In the genomic region with DNA sequence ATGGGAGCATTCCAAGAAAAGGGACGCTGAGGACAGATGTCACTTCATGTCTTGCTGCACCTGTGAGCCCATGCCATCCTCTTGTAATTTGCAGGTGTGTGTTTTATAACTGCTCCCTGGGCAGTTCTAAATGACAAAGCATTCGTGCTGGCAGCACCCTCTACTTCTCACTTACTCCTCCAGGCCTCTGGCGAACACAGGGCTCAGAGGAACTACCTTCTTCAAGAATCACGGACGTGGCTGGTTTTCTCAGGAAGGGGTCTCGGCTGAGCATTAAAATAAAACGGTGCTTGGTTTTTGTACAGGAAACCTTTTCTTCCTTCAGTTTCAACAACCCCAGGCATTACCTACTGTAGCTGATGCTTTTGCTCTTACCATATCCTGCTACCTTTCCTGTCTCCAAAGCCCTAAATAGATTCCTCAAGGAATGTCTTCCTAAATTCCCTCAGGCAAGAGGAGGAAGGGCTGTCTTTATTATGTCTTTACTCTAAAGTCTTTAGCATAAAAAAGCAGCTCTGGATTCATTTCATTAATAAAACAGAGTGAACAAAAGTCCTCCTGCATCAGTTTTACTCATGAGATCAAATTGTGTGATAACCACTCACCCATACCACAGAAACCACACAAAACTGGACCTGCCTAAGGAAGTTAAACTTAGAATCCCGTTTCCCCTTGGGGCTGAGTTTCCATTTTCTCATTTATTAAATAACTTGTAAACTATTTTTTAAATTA, we compare ENCODE assay signal across 11 cellular contexts.
DNase-seq lines count a peak whose midpoint lies in the region; TF ChIP-seq lines count a peak whose summit lies in the region.
"Had no signal": no experiment of that assay in that cellular context is flagged by ENCODE, and none has a peak within 500 bp of the region (broad histone marks: within the 10 kb centered on the region; RNA-seq: fewer than 3 reads in every experiment).

No MANE protein-coding gene starts in this region.

- H3K36me3 Mint-ChIP-seq in H9 (ENCODE audit: insufficient read depth in 1 of 3, low read depth in 3 of 3), result peaks cover 0 to 8% (median 0%) of the 10 kb centered on the region in 3 experiments; a peak in 2 of 7 replicates

- H3K9me3 Mint-ChIP-seq in H9, result peaks cover 9 to 12% of the 10 kb centered on the region in 2 experiments
- H3K9me3 Mint-ChIP-seq: activated T-cell treated with anti-CD3 and anti-CD28 coated beads, Interleukin-2, amount 50 U/mL, for 4 hours had no signal

- no peak overlapping the region for H3K4ac ChIP-seq in H9 (ENCODE audit: low read depth, low read length)

- H3K4me1 Mint-ChIP-seq in H9, result peaks cover 10 to 16% of the 10 kb centered on the region in 2 experiments

- H3K56ac ChIP-seq in H9 (ENCODE audit: insufficient read length, low read depth, low read length), result no peak overlapping the region

- H3K14ac ChIP-seq in H9 (ENCODE audit: insufficient read depth, low read length), result no peak overlapping the region

- DNase-seq in H9 (peak; percentile 51), NOMO-1 (lab: John Stamatoyannopoulos, UW; ENCODE audit: unreplicated experiment in 2 of 2) (peak; percentile 22 to 44), astrocyte of the cerebellum (ENCODE audit: low read depth) (peak; percentile 59), renal cortical epithelial cell (ENCODE audit: low read depth) (peak; percentile 56), G401 (ENCODE audit: low spot score) (no peak), H7 (no peak), NCI-H1417 (lab: John Stamatoyannopoulos, UW) (no peak)
- DNase-seq: activated T-cell treated with anti-CD3 and anti-CD28 coated beads, Interleukin-2, amount 50 U/mL, for 4 hours; brain microvascular endothelial cell; NCI-H1930; stimulated activated CD4-positive, alpha-beta T cell treated with anti-CD3 and anti-CD28 coated beads, Interleukin-4, amount 100 ng/mL, for 4 hours had no signal

- H3K27me3 Mint-ChIP-seq in H9 (ENCODE audit: low read depth), result peaks cover 4% of the 10 kb centered on the region; the same call in 1 of the 2 replicates

- no peak overlapping the region for H2BK120ac ChIP-seq in H9 (ENCODE audit: low read depth, low read length, poor library complexity, severe bottlenecking)

- H2BK5ac ChIP-seq in H9 (ENCODE audit: insufficient read length, low read length), result no peak overlapping the region

- no peak overlapping the region for H3K4me2 ChIP-seq in H9 (ENCODE audit: insufficient read depth, insufficient read length, low read length)

- no peak overlapping the region for H2BK15ac ChIP-seq in H9 (ENCODE audit: low read depth, low read length)

- no CpG with 5 or more reads among the region's 8 CpGs for WGBS in H9 (ENCODE audit: extremely low coverage, insufficient read length, low lambda C conversion rate)

- H3K27ac ChIP-seq in H9 (ENCODE audit: insufficient read length, low read depth, low read length), result no peak overlapping the region
- H3K27ac ChIP-seq: brain microvascular endothelial cell had no signal

- TF ChIP-seq CTCF in H9 (conservative IDR thresholded peaks at IDR 0.05) (no peak), astrocyte of the cerebellum (IDR thresholded peaks at IDR 0.05; ENCODE audit: low read depth, low read length, missing control alignments) (no peak)

- no peaks in the 10 kb centered on the region for H3K27me3 ChIP-seq in H9 (ENCODE audit: insufficient read depth, low read length)
- H3K27me3 ChIP-seq in H7 (ENCODE audit: control insufficient read depth, insufficient read depth, low read length), result no peaks in the 10 kb centered on the region
- H3K27me3 ChIP-seq: brain microvascular endothelial cell had no signal

- no peak overlapping the region for H2BK12ac ChIP-seq in H9 (ENCODE audit: insufficient read length, low read depth, low read length)

- H2AK5ac ChIP-seq in H9 (ENCODE audit: insufficient read length, low read length), result no peak overlapping the region

- no peak overlapping the region for H2BK20ac ChIP-seq in H9 (ENCODE audit: low read depth, low read length, poor library complexity, severe bottlenecking)

- in situ Hi-C loops in astrocyte of the cerebellum (cut with HindIII; ENCODE audit: low sequenced_read_pairs), result no loop called here
- in situ Hi-C loops in G401 (cut with HindIII; ENCODE audit: low sequenced_read_pairs), result no loop called here

- H4K20me1 ChIP-seq in H9 (ENCODE audit: control insufficient read depth, insufficient read depth, insufficient read length), result no peaks in the 10 kb centered on the region

- H3K36me3 ChIP-seq in H7 (replicated peaks; ENCODE audit: control insufficient read depth, insufficient read depth, low read length), result no peaks in the 10 kb centered on the region
- H3K36me3 ChIP-seq: brain microvascular endothelial cell had no signal

- no peak overlapping the region for H3K9ac ChIP-seq in H9 (ENCODE audit: extremely low read depth, insufficient read length, low read length)

- no peak overlapping the region for H3T11ph ChIP-seq in H9 (ENCODE audit: low read length)

- no peak overlapping the region for H2AFZ ChIP-seq in H9 (ENCODE audit: low read length)

- no peak overlapping the region for H3K4me3 ChIP-seq in astrocyte of the cerebellum (ENCODE audit: low read depth, low read length)
- no peak overlapping the region for H3K4me3 ChIP-seq in H7 (ENCODE audit: insufficient read depth, low read depth, low read length)

- no peaks in the 10 kb centered on the region for H3K79me2 ChIP-seq in H9 (ENCODE audit: insufficient read depth, low read length)

- H3K23ac ChIP-seq in H9 (ENCODE audit: insufficient read length, low read depth, low read length), result no peak overlapping the region

- H3K9me3 ChIP-seq in H9 (ENCODE audit: control insufficient read depth, low read depth, low read length), result no peaks in the 10 kb centered on the region

- peak overlapping the region in 1 of 3 experiments; percentile 85; a peak in 2 of 7 replicates for H3K27ac Mint-ChIP-seq in H9

- H3K4me3 Mint-ChIP-seq in H9, result no peak overlapping the region
- H3K4me3 Mint-ChIP-seq: activated T-cell treated with anti-CD3 and anti-CD28 coated beads, Interleukin-2, amount 50 U/mL, for 4 hours had no signal

- H4K8ac ChIP-seq in H9 (replicated peaks; ENCODE audit: insufficient read length, low read depth, low read length), result no peak overlapping the region

- no peaks in the 10 kb centered on the region for H3K79me1 ChIP-seq in H9 (ENCODE audit: insufficient read depth, low read depth, low read length, poor library complexity, severe bottlenecking)

- H4K5ac ChIP-seq in H9 (ENCODE audit: insufficient read length, low read depth, low read length), result no peak overlapping the region

- no peak overlapping the region for H4K91ac ChIP-seq in H9 (ENCODE audit: insufficient read length, low read depth, low read length)

- no peak overlapping the region for H3K18ac ChIP-seq in H9 (ENCODE audit: insufficient read length, low read depth, low read length)

- no peaks in the 10 kb centered on the region for H3K23me2 ChIP-seq in H9 (ENCODE audit: insufficient read length, low read depth, low read length, poor library complexity, severe bottlenecking)

- peaks cover 4% of the 10 kb centered on the region; the same call in 1 of the 2 replicates for H3K4me1 ChIP-seq in H9 (ENCODE audit: insufficient read depth, low read length)

Comparison
In these comparisons a context has a peak if more than half of its experiments do, and no peak if none do; other contexts are left out.
1. DNase-seq: peak in H9 (single experiment), NOMO-1 (2 of 2), astrocyte of the cerebellum (single experiment) and renal cortical epithelial cell (single experiment); none in G401 (single experiment), H7 (single experiment) and NCI-H1417 (0 of 3).